In genomic region chr9:114718801-114719221, GRCh38 we compare ENCODE assay signal across 8 cellular contexts. TPM values are rescaled to one million over a fixed set of nuclear protein-coding genes. Genes with fewer than 3 reads are reported as not detected.
DNase-seq lines count a peak whose midpoint lies in the region; ATAC-seq and TF ChIP-seq lines count a peak whose summit lies in the region.

No MANE protein-coding gene starts in this region.

- WGBS in testis, 2 donors = 82 to 87% methylated on average over 6 to 8 of the region's 8 CpGs

- peaks cover 17% of the 10 kb centered on the region for H3K9me3 Mint-ChIP-seq in activated naive CD8-positive, alpha-beta T cell treated with anti-CD3 and anti-CD28 coated beads, Interleukin-2, amount 50 U/mL, for 24 hours

- peak overlapping the region; percentile 93 for H3K27ac Mint-ChIP-seq in activated naive CD8-positive, alpha-beta T cell treated with anti-CD3 and anti-CD28 coated beads, Interleukin-2, amount 50 U/mL, for 24 hours

- peak; percentile 18 to 99 (median 32) for DNase-seq in T-helper 1 cell
- peak; percentile 84 for DNase-seq in activated naive CD8-positive, alpha-beta T cell treated with anti-CD3 and anti-CD28 coated beads, Interleukin-2, amount 50 U/mL, for 24 hours
- peak; percentile 53 to 56 for DNase-seq in stimulated activated CD8-positive, alpha-beta memory T cell treated with anti-CD3 and anti-CD28 coated beads, Interleukin-2, amount 100 ng/mL, for 1 hour (ENCODE audit: low read depth in 2 of 2)
- DNase-seq in D341Med (ENCODE audit: low spot score) = no peak
- no peak for DNase-seq in foreskin melanocyte
- DNase-seq in coronary artery (ENCODE audit: low spot score) = no peak
- no peak for DNase-seq in testis

- peak overlapping the region; percentile 61 for H3K4me3 Mint-ChIP-seq in activated naive CD8-positive, alpha-beta T cell treated with anti-CD3 and anti-CD28 coated beads, Interleukin-2, amount 50 U/mL, for 24 hours

- TF ChIP-seq POLR2A in testis (IDR thresholded peaks at IDR 0.05) = no peak

- H3K4me1 ChIP-seq in testis = no peaks in the 10 kb centered on the region

- intact Hi-C loops in testis (cut with DNase I; ENCODE audit: low total_unique reads) = no loop called here

- H3K27ac ChIP-seq in coronary artery (no peak overlapping the region), testis (no peak overlapping the region)

- no peaks in the 10 kb centered on the region for H3K9me3 ChIP-seq in testis

- TF ChIP-seq CTCF in coronary artery (IDR thresholded peaks at IDR 0.05) (no peak), testis (IDR thresholded peaks at IDR 0.05) (no peak)

- H3K4me1 Mint-ChIP-seq in activated naive CD8-positive, alpha-beta T cell treated with anti-CD3 and anti-CD28 coated beads, Interleukin-2, amount 50 U/mL, for 24 hours = peaks cover 64% of the 10 kb centered on the region

- no peaks in the 10 kb centered on the region for H3K36me3 ChIP-seq in testis (ENCODE audit: low read depth, missing control alignments)

- ATAC-seq in GM21529 (IDR thresholded peaks at IDR 0.05; ENCODE audit: unreplicated experiment) = peak; percentile 92
- ATAC-seq in activated naive CD8-positive, alpha-beta T cell treated with anti-CD3 and anti-CD28 coated beads, Interleukin-2, amount 50 U/mL, for 24 hours = peak; percentile 97

- H3K27me3 Mint-ChIP-seq in activated naive CD8-positive, alpha-beta T cell treated with anti-CD3 and anti-CD28 coated beads, Interleukin-2, amount 50 U/mL, for 24 hours = peaks cover 7% of the 10 kb centered on the region

- H3K27me3 ChIP-seq in testis = no peaks in the 10 kb centered on the region

- no peak overlapping the region for H3K4me3 ChIP-seq in coronary artery
- H3K4me3 ChIP-seq in testis = no peak overlapping the region

- peaks cover 14% of the 10 kb centered on the region for H3K36me3 Mint-ChIP-seq in activated naive CD8-positive, alpha-beta T cell treated with anti-CD3 and anti-CD28 coated beads, Interleukin-2, amount 50 U/mL, for 24 hours (ENCODE audit: low read depth)

RNA-seq across cellular contexts. Expression of gene TEX48, which starts 36.8 kb away (rescaled TPM):
- 10 to 100 TPM; 11.5 to 44.0 TPM for total RNA-seq in testis
- polyA plus RNA-seq in testis (ENCODE audit: insufficient read depth, low read depth, low replicate concordance) = 34.6 TPM

Comparison
In these comparisons a context has a peak if more than half of its experiments do, and no peak if none do; other contexts are left out.
1. DNase-seq: peak in T-helper 1 cell (5 of 5), activated naive CD8-positive, alpha-beta T cell treated with anti-CD3 and anti-CD28 coated beads, Interleukin-2, amount 50 U/mL, for 24 hours (single experiment) and stimulated activated CD8-positive, alpha-beta memory T cell treated with anti-CD3 and anti-CD28 coated beads, Interleukin-2, amount 100 ng/mL, for 1 hour (2 of 2); none in D341Med (single experiment), foreskin melanocyte (single experiment), coronary artery (single experiment) and testis (single experiment).